23 cellular contexts compared by ENCODE assay signal in the genomic region with DNA sequence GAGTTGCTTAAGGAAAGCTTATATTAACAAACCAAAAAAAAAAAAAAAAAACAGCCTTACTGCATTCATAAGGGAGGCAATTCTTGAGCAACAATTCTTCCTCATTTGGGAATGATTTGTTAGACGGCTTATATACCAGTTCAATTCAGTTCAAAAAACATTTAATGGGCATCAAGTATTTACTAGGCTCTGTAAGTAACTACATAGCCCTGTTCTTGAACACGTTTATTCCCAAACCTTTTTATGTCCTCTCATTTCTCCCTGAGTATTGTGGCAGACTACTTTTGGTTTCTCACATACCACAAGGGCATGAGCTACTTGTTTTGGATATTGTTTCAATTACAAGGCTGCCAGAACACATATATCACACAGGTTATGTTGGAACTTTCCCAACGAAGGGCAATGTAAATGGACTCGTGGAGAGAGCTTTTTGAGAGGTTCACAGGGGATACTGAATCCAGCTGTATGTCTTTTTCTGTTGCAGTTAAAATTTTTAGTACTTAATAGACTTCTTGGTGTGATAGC.
DNase-seq lines count a peak whose midpoint lies in the region; ATAC-seq and TF ChIP-seq lines count a peak whose summit lies in the region.
"Had no signal": no experiment of that assay in that cellular context is flagged by ENCODE, and none has a peak within 500 bp of the region (broad histone marks: within the 10 kb centered on the region; RNA-seq: fewer than 3 reads in every experiment).

No MANE protein-coding gene starts in this region.

- DNase-seq in EL: peak; percentile 6
- DNase-seq in SJCRH30: peak; percentile 6 to 37
- peak; percentile 42 for DNase-seq in fibroblast of mammary gland (ENCODE audit: low read depth)
- peak; percentile 43 for DNase-seq in skeletal muscle cell (ENCODE audit: low read depth)
- no peak for DNase-seq in T-helper 1 cell
- no peak for DNase-seq in Right ventricle myocardium inferior (ENCODE audit: missing footprints)
- no peak for DNase-seq in left colon
- DNase-seq: activated CD8-positive, alpha-beta T cell treated with anti-CD3 and anti-CD28 coated beads for 36 hours; activated naive CD4-positive, alpha-beta T cell treated with anti-CD3 and anti-CD28 coated beads, Interleukin-2, amount 50 U/mL, for 16 hours; activated T-cell treated with anti-CD3 and anti-CD28 coated beads, Interleukin-2, amount 50 U/mL, for 4 hours; C1 segment of cervical spinal cord; dorsolateral prefrontal cortex; heart right ventricle; lower lobe of right lung; NCI-H146; small intestine; stimulated activated CD4-positive, alpha-beta T cell treated with anti-CD3 and anti-CD28 coated beads, Interleukin-4, amount 100 ng/mL, for 4 hours; substantia nigra; T-cell had no signal

- intact Hi-C loops in Right ventricle myocardium inferior (cut with DNase I) (loop anchor here (5.0 kb wide), 1 partner anchor 53 kb away; no protein-coding TSS in a partner anchor), left colon (cut with DNase I, micrococcal nuclease) (no loop called here)

- no peak overlapping the region for H3K4me3 ChIP-seq in SJCRH30
- H3K4me3 ChIP-seq in fibroblast of mammary gland (ENCODE audit: control insufficient read depth, low read depth, low read length): no peak overlapping the region
- no peak overlapping the region for H3K4me3 ChIP-seq in skeletal muscle cell (ENCODE audit: low read depth, low read length)
- H3K4me3 ChIP-seq: cardiac muscle cell, dorsolateral prefrontal cortex, heart right ventricle, lower lobe of right lung, vagina had no signal

- TF ChIP-seq CTCF in fibroblast of mammary gland (conservative IDR thresholded peaks at IDR 0.05; ENCODE audit: control insufficient read depth, insufficient read depth, low read depth, low read length): no peak

- no peaks in the 10 kb centered on the region for H3K27me3 ChIP-seq in SJCRH30
- H3K27me3 ChIP-seq: cardiac muscle cell, dorsolateral prefrontal cortex, heart right ventricle, vagina had no signal

- peak overlapping the region; percentile 32 for H3K27ac ChIP-seq in SJCRH30
- H3K27ac ChIP-seq: cardiac muscle cell, dorsolateral prefrontal cortex, epithelial cell of prostate, heart right ventricle, lower lobe of right lung, vagina, VCaP had no signal

- peaks cover 43% of the 10 kb centered on the region for H3K4me1 ChIP-seq in SJCRH30
- H3K4me1 ChIP-seq: lower lobe of right lung, vagina had no signal

- 0 out of 2 replicates have a peak, but pooled peaks cover 2% of the 10 kb centered on the region for H3K9me3 ChIP-seq in SJCRH30 (replicated peaks)
- H3K9me3 ChIP-seq: lower lobe of right lung, vagina had no signal

- ATAC-seq in Right ventricle myocardium inferior (no peak), left colon (no peak)
- ATAC-seq: activated CD8-positive, alpha-beta T cell treated with anti-CD3 and anti-CD28 coated beads for 36 hours; activated T-cell treated with anti-CD3 and anti-CD28 coated beads, Interleukin-2, amount 50 U/mL, for 4 hours; lower lobe of right lung; T-cell had no signal

- no peaks in the 10 kb centered on the region for H3K36me3 ChIP-seq in SJCRH30
- H3K36me3 ChIP-seq: cardiac muscle cell, heart right ventricle, lower lobe of right lung, vagina had no signal

Comparison
In these comparisons a context has a peak if more than half of its experiments do, and no peak if none do; other contexts are left out.
1. DNase-seq: peak in EL (single experiment), SJCRH30 (2 of 2), fibroblast of mammary gland (single experiment) and skeletal muscle cell (single experiment); none in T-helper 1 cell (0 of 5), Right ventricle myocardium inferior (single experiment) and left colon (0 of 2).